ENCODE assay signal across 13 cellular contexts in the genomic region with DNA sequence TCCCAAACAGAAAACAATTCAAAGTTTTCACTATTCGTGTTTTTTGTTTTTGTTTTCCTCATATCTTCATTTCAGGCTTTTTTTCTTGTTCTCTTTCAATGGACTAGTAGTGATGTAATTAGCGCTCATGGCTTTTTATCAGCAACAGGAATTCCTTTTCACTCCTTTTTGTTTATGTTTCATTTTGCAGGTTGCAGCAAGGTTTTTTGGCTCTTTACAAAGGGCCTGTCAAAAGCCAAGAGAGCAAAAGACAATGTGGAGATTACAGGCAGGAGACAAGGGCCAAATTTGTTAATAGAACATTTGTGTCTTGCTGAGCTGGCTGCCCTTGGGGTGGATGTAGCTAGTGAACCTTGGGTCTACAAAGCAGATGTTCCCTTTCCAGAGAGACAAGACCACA.
A peak's percentile ranks its signal among the peaks of the same experiment; 100 is the strongest.
DNase-seq lines count a peak whose midpoint lies in the region; ATAC-seq, FAIRE-seq and TF ChIP-seq lines count a peak whose summit lies in the region.
"Had no signal": no experiment of that assay in that cellular context is flagged by ENCODE, and none has a peak within 500 bp of the region (broad histone marks: within the 10 kb centered on the region; RNA-seq: fewer than 3 reads in every experiment).

No MANE protein-coding gene starts in this region.

- FAIRE-seq in endothelial cell of umbilical vein (lab: Jason Lieb, UNC), result peak; percentile 66

- H3K18ac ChIP-seq in mesendoderm (ENCODE audit: low read length), result no peak overlapping the region

- H3K27me3 Mint-ChIP-seq in MCF 10A (ENCODE audit: insufficient read depth, unreplicated experiment), result no peaks in the 10 kb centered on the region
- H3K27me3 Mint-ChIP-seq: CD4-positive, CD25-positive, alpha-beta regulatory T cell had no signal

- DNase-seq in MCF 10A (ENCODE audit: unreplicated experiment) (peak; percentile 23), breast epithelium (ENCODE audit: low spot score in 2 of 2) (no peak), endothelial cell of umbilical vein (ENCODE audit: low read depth, low spot score) (peak; percentile 58), mesendoderm (peak; percentile 85), SW480 (ENCODE audit: low spot score) (no peak), GM19240 (ENCODE audit: insufficient read length, low spot score) (no peak)
- DNase-seq: CD4-positive, CD25-positive, alpha-beta regulatory T cell; DMS 273 treated with DMSO at 0.1 percent for 48 hours; GOT3; H9 had no signal

- no peak overlapping the region for H4K8ac ChIP-seq in mesendoderm (ENCODE audit: low read depth, low read length)

- H3K4me2 ChIP-seq in endothelial cell of umbilical vein (ENCODE audit: insufficient read depth, low read length) (peak overlapping the region; percentile 22), mesendoderm (ENCODE audit: low read length) (no peak overlapping the region)
- H3K4me2 ChIP-seq: BLaER1 treated with 17β-estradiol and CSF1 and Interleukin-3, amounts not matched to agents 10 nM and 100 nM had no signal

- no peak overlapping the region for H2BK120ac ChIP-seq in mesendoderm (ENCODE audit: low read depth, low read length)

- dilution Hi-C loops in endothelial cell of umbilical vein (cut with MboI; ENCODE audit: extremely low pct_ligation_motif_present, low sequenced_read_pairs), result no loop called here

- ATAC-seq in GM21528 (IDR thresholded peaks at IDR 0.05; ENCODE audit: low FRiP score, unreplicated experiment), result no peak

- H3K9me3 ChIP-seq in breast epithelium, result no peaks in the 10 kb centered on the region
- no peaks in the 10 kb centered on the region for H3K9me3 ChIP-seq in endothelial cell of umbilical vein (replicated peaks; ENCODE audit: control insufficient read depth, insufficient read depth, low read length)
- H3K9me3 ChIP-seq: BLaER1 treated with 17β-estradiol and CSF1 and Interleukin-3, amounts not matched to agents 10 nM and 100 nM had no signal

- whole genome bisulfite sequencing in mesendoderm (ENCODE audit: extremely low coverage, insufficient coverage, low lambda C conversion rate), result no CpG with 5 or more reads among the region's 2 CpGs

- H3K4me3 ChIP-seq in breast epithelium (no peak overlapping the region), endothelial cell of umbilical vein (replicated peaks in 1 of 3; ENCODE audit: insufficient read depth in 1 of 3, low read depth in 1 of 3, low read length in 3 of 3) (no peak overlapping the region), mesendoderm (ENCODE audit: low read length) (no peak overlapping the region)
- H3K4me3 ChIP-seq: BLaER1 treated with 17β-estradiol and CSF1 and Interleukin-3, amounts not matched to agents 10 nM and 100 nM had no signal

- CTCF ChIA-PET in MCF 10A (lab: Yijun Ruan, JAX), result no interaction called here
- CTCF ChIA-PET in endothelial cell of umbilical vein (lab: Charles Lee), result interaction anchor here (0.6 kb wide), 1 partner anchor 57 kb away, joined by 4 read pairs; no protein-coding TSS in a partner anchor

- no peaks in the 10 kb centered on the region for H3K9me1 ChIP-seq in endothelial cell of umbilical vein (replicated peaks; ENCODE audit: control insufficient read depth, extremely low read depth, insufficient read depth, low read length)

- TF ChIP-seq POLR2A in breast epithelium (IDR thresholded peaks at IDR 0.05) (no peak), endothelial cell of umbilical vein (IDR thresholded peaks at IDR 0.05; ENCODE audit: low read depth, low read length) (no peak)

- peaks cover 20% of the 10 kb centered on the region for H3K4me1 Mint-ChIP-seq in MCF 10A (ENCODE audit: insufficient read depth, unreplicated experiment)
- H3K4me1 Mint-ChIP-seq: CD4-positive, CD25-positive, alpha-beta regulatory T cell had no signal

- TF ChIP-seq CTCF in MCF 10A (IDR thresholded peaks at IDR 0.05; ENCODE audit: unreplicated experiment), result no peak
- no peak for TF ChIP-seq CTCF in breast epithelium (IDR thresholded peaks at IDR 0.05)
- TF ChIP-seq CTCF in endothelial cell of umbilical vein (IDR thresholded peaks at IDR 0.05; ENCODE audit: extremely low read depth in 1 of 2, insufficient read depth in 1 of 2, low read depth in 1 of 2, low read length in 2 of 2), result no peak

- H3K27ac ChIP-seq in breast epithelium (no peak overlapping the region), endothelial cell of umbilical vein (ENCODE audit: insufficient read depth, low read depth, low read length) (no peak overlapping the region), mesendoderm (ENCODE audit: low read depth, low read length) (peak overlapping the region; percentile 59)
- H3K27ac ChIP-seq: 22Rv1; BLaER1 treated with 17β-estradiol and CSF1 and Interleukin-3, amounts not matched to agents 10 nM and 100 nM had no signal

- no peak overlapping the region for H3K27ac Mint-ChIP-seq in MCF 10A (ENCODE audit: low read depth, unreplicated experiment)
- H3K27ac Mint-ChIP-seq: CD4-positive, CD25-positive, alpha-beta regulatory T cell; H9 had no signal

- H3K9ac ChIP-seq in endothelial cell of umbilical vein (replicated peaks; ENCODE audit: extremely low read depth, insufficient read depth, low read length) (no peak overlapping the region), mesendoderm (ENCODE audit: low read length) (no peak overlapping the region)
- H3K9ac ChIP-seq: BLaER1 treated with 17β-estradiol and CSF1 and Interleukin-3, amounts not matched to agents 10 nM and 100 nM had no signal

- H3K9me3 Mint-ChIP-seq in MCF 10A (ENCODE audit: unreplicated experiment), result no peaks in the 10 kb centered on the region
- H3K9me3 Mint-ChIP-seq: H9 had no signal

- H3K79me2 ChIP-seq in endothelial cell of umbilical vein (ENCODE audit: control insufficient read depth, insufficient read depth, low read length) (no peaks in the 10 kb centered on the region), mesendoderm (ENCODE audit: control insufficient read depth, insufficient read depth, low read length) (no peaks in the 10 kb centered on the region)

- H4K20me1 ChIP-seq in endothelial cell of umbilical vein (replicated peaks; ENCODE audit: control insufficient read depth, extremely low read depth, insufficient read depth, low read length), result no peaks in the 10 kb centered on the region
- H4K20me1 ChIP-seq: BLaER1 treated with 17β-estradiol and CSF1 and Interleukin-3, amounts not matched to agents 10 nM and 100 nM had no signal

- POLR2A ChIA-PET in MCF 10A (lab: Yijun Ruan, JAX) (interaction anchor here (1.0 to 1.3 kb wide), 3 partner anchors 27 to 113 kb away, joined by 4 to 7 read pairs (median 4); no protein-coding TSS in a partner anchor), endothelial cell of umbilical vein (lab: Charles Lee) (no interaction called here)

- H3K4me3 Mint-ChIP-seq in MCF 10A (ENCODE audit: unreplicated experiment), result no peak overlapping the region
- H3K4me3 Mint-ChIP-seq: CD4-positive, CD25-positive, alpha-beta regulatory T cell; H9 had no signal

- no peaks in the 10 kb centered on the region for H3K79me1 ChIP-seq in mesendoderm (ENCODE audit: low read length)

- no peak overlapping the region for H3K23ac ChIP-seq in mesendoderm (ENCODE audit: low read length)

- no peak overlapping the region for H2BK15ac ChIP-seq in mesendoderm (replicated peaks; ENCODE audit: low read depth)

- no peak overlapping the region for H3K56ac ChIP-seq in mesendoderm (ENCODE audit: low read length)

- BruUV-seq in MCF 10A (replicated peaks; lab: Mats Ljungman, UMichigan) (no TSS peak), endothelial cell of umbilical vein (replicated peaks; lab: Mats Ljungman, UMichigan) (no TSS peak)

- H3K36me3 Mint-ChIP-seq in MCF 10A (ENCODE audit: insufficient read depth, unreplicated experiment), result no peaks in the 10 kb centered on the region
- H3K36me3 Mint-ChIP-seq: CD4-positive, CD25-positive, alpha-beta regulatory T cell had no signal

- no peaks in the 10 kb centered on the region for H3K4me1 ChIP-seq in breast epithelium
- H3K4me1 ChIP-seq in endothelial cell of umbilical vein (ENCODE audit: control insufficient read depth, extremely low read depth, insufficient read depth, low read length), result peaks cover 7% of the 10 kb centered on the region
- H3K4me1 ChIP-seq in mesendoderm (ENCODE audit: control insufficient read depth, low read depth, low read length), result no peaks in the 10 kb centered on the region
- H3K4me1 ChIP-seq: BLaER1 treated with 17β-estradiol and CSF1 and Interleukin-3, amounts not matched to agents 10 nM and 100 nM had no signal

- peak overlapping the region; percentile 62 for H2AFZ ChIP-seq in endothelial cell of umbilical vein (ENCODE audit: low read depth, low read length)

- no peak overlapping the region for H4K5ac ChIP-seq in mesendoderm (ENCODE audit: low read length)

- no peak overlapping the region for H2BK5ac ChIP-seq in mesendoderm (ENCODE audit: low read length)

- H2AK5ac ChIP-seq in mesendoderm (ENCODE audit: low read length), result no peak overlapping the region

- intact Hi-C loops in MCF 10A (cut with micrococcal nuclease), result no loop called here
- intact Hi-C loops in breast epithelium (cut with DNase I; ENCODE audit: low total_unique reads), result no loop called here
- intact Hi-C loops in endothelial cell of umbilical vein (cut with micrococcal nuclease), result no loop called here

- H3K27me3 ChIP-seq in breast epithelium (no peaks in the 10 kb centered on the region), endothelial cell of umbilical vein (ENCODE audit: control insufficient read depth in 2 of 2, insufficient read depth in 2 of 2, low read length in 2 of 2) (no peaks in the 10 kb centered on the region), mesendoderm (ENCODE audit: insufficient read depth, low read length, poor library complexity) (no peaks in the 10 kb centered on the region)
- H3K27me3 ChIP-seq: BLaER1 treated with 17β-estradiol and CSF1 and Interleukin-3, amounts not matched to agents 10 nM and 100 nM had no signal

- H3K36me3 ChIP-seq in breast epithelium (no peaks in the 10 kb centered on the region), endothelial cell of umbilical vein (ENCODE audit: control insufficient read depth in 2 of 2, extremely low read depth in 1 of 2, insufficient read depth in 2 of 2, low read length in 2 of 2) (no peaks in the 10 kb centered on the region), mesendoderm (ENCODE audit: control insufficient read depth, insufficient read depth, low read length) (no peaks in the 10 kb centered on the region)
- H3K36me3 ChIP-seq: BLaER1 treated with 17β-estradiol and CSF1 and Interleukin-3, amounts not matched to agents 10 nM and 100 nM had no signal

- no peak overlapping the region for H3K4ac ChIP-seq in mesendoderm (ENCODE audit: low read depth, low read length)

TF ChIP-seq in endothelial cell of umbilical vein, 7 proteins besides CTCF, POLR2A, EP300 and RAD21 (continues in another document):
- no peak for TF ChIP-seq GATA2 (IDR thresholded peaks at IDR 0.05; ENCODE audit: insufficient read depth, insufficient read length, low read depth, low read length)
- TF ChIP-seq, protein P1, sequence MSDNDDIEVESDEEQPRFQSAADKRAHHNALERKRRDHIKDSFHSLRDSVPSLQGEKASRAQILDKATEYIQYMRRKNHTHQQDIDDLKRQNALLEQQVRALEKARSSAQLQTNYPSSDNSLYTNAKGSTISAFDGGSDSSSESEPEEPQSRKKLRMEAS (IDR thresholded peaks at IDR 0.05; ENCODE audit: insufficient read depth, insufficient read length), result no peak
- no peak for TF ChIP-seq FOS (IDR thresholded peaks at IDR 0.05; ENCODE audit: borderline replicate concordance, insufficient read depth, low read length)
- TF ChIP-seq EZH2 (IDR thresholded peaks at IDR 0.05; ENCODE audit: borderline replicate concordance, low read depth, low read length, severe bottlenecking), result no peak
- no peak for TF ChIP-seq MYC (IDR thresholded peaks at IDR 0.05; ENCODE audit: low read depth, low read length)

Comparison
In these comparisons a context has a peak if more than half of its experiments do, and no peak if none do; other contexts are left out.
1. DNase-seq: peak in MCF 10A (single experiment), endothelial cell of umbilical vein (single experiment) and mesendoderm (single experiment); none in breast epithelium (0 of 2), SW480 (single experiment) and GM19240 (single experiment).